In the genomic region with DNA sequence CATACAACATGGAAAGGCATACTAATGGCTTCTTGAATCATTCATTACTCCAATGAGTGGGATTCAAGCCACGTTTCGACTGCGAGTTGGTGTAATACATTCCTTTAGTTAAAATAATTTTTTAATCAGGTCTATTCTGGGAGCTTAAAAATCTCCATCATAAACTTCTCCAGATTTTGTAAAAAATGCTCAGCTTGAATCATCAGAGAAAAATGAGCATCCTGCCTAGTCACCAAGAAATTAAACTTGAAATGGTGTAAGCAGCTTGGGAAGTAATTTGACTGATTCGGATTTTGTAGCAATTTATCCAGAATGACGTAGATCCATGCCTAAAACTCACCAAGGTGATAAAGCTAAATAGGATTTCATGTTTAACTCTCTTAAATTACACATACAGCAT, we compare ENCODE assay signal across 24 cellular contexts.
"Had no signal": no experiment of that assay in that cellular context is flagged by ENCODE, and none has a peak within 500 bp of the region (broad histone marks: within the 10 kb centered on the region; RNA-seq: fewer than 3 reads in every experiment).

No MANE protein-coding gene starts in this region.

- H3K27me3 ChIP-seq: neural progenitor cell, ovary, right lobe of liver, sigmoid colon, stomach, thyroid gland, tibial nerve, upper lobe of left lung, vagina had no signal

- H3K4me1 ChIP-seq: neural progenitor cell, parathyroid adenoma, psoas muscle, right lobe of liver, sigmoid colon, stomach, thyroid gland, tibial nerve, upper lobe of left lung, vagina had no signal

- H3K4me3 ChIP-seq: neural progenitor cell, ovary, psoas muscle, right lobe of liver, sigmoid colon, stomach, thoracic aorta, thyroid gland, tibial nerve, upper lobe of left lung, vagina had no signal

- H3K27ac ChIP-seq: neural progenitor cell, ovary, parathyroid adenoma, psoas muscle, right lobe of liver, sigmoid colon, stomach, thoracic aorta, thyroid gland, tibial nerve, upper lobe of left lung, vagina had no signal

- H3K36me3 ChIP-seq: neural progenitor cell, ovary, right lobe of liver, sigmoid colon, stomach, thoracic aorta, thyroid gland, tibial nerve, upper lobe of left lung, vagina had no signal

- DNase-seq: natural killer cell; occipital lobe; ovary; posterior cingulate gyrus; psoas muscle; right cardiac atrium; right lobe of liver; sigmoid colon; small intestine; stimulated activated CD4-positive, alpha-beta T cell treated with anti-CD3 and anti-CD28 coated beads, Interleukin-15, amount 100 ng/mL, for 24 hours; stimulated activated CD4-positive, alpha-beta T cell treated with anti-CD3 and anti-CD28 coated beads, Interleukin-2, amount 100 ng/mL, for 24 hours; stimulated activated CD4-positive, alpha-beta T cell treated with anti-CD3 and anti-CD28 coated beads, Interleukin-2, amount 100 ng/mL, for 48 hours; stimulated activated CD4-positive, alpha-beta T cell treated with anti-CD3 and anti-CD28 coated beads, Interleukin-4, amount 100 ng/mL, for 24 hours; stimulated activated naive B cell treated with anti-CD40 and anti-IgM and Interleukin-4, amounts not matched to agents 10 μg/mL and 1 μg/mL and 100 μg/mL, for 72 hours; stimulated activated naive CD4-positive, alpha-beta T cell treated with Interleukin-2 at 50 U/mL for 16 hours; stomach; thyroid gland; trophoblast cell; upper lobe of left lung had no signal

- H3K9me3 ChIP-seq: ovary, psoas muscle, right lobe of liver, sigmoid colon, stomach, thoracic aorta, thyroid gland, tibial nerve, upper lobe of left lung, vagina had no signal
